ENCODE assay signal across 8 cellular contexts in the genomic region with DNA sequence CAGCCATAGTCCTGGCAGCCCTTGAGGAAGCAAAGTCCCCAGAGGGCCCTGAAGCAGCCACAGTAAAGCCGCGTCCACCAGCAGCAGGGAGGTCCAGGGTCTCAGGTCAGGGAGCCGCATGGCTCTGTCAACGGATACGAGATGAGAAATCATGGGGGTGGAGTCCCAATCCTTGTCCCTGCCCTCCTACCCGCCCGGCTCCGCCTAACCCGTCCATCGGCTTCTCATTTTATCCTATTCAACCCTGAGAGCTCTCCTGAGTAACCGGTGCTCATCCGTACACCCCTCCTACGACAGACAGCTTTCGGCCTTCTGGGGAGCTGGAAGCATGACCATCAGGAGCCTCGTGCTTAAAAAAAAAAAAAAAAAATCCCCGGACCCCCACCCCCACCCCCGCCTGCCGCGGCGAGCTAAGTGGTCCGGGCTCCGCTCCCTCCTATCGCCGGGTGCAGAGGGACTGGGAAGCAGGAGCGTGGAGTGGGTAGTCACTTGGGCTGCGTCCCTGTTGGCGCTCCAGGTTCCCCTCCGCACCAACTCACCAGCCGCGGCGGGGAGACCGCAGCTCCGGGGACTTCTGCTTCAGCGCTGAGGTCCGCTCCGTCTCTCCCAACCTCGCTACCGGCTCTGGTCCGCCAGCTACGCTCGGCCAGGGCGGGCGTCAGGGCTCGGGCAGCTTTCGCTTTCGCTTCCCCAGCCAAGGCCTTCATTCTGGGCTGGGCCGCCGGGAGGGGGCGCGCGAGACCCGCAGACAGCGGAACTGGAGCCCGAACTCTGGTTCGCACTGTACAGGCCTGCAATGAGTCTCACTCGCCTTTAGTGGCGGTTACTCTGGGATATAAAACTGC. TPM values are rescaled to one million over a fixed set of nuclear protein-coding genes. Genes with fewer than 3 reads are reported as not detected.
DNase-seq lines count a peak whose midpoint lies in the region; TF ChIP-seq lines count a peak whose summit lies in the region.

Gene TAP2 (minus strand): TSS at position 626 of the 845 bp plus-strand sequence. CDS start 506 bp downstream, at position 120.

- peaks cover 22% of the 10 kb centered on the region for H3K36me3 Mint-ChIP-seq in HFFc6 (ENCODE audit: low read depth)
- peaks cover 70% of the 10 kb centered on the region for H3K36me3 Mint-ChIP-seq in activated naive CD4-positive, alpha-beta T cell treated with anti-CD3 and anti-CD28 coated beads, Interleukin-2, amount 10 ng/mL, durations not matched to agents 7 days and 5 days

- H3K36me3 ChIP-seq in SK-N-MC (ENCODE audit: insufficient read depth, low read length): no peaks in the 10 kb centered on the region

- peak within 1 kb of the TSS; percentile 98 for H3K4me3 ChIP-seq in SK-N-MC

- DNase-seq in GM10266 (ENCODE audit: extremely low spot score): peak; percentile 88
- peak; percentile 91 for DNase-seq in HFFc6
- DNase-seq in NAMALWA (ENCODE audit: low spot score): peak; percentile 95
- DNase-seq in SK-N-MC (ENCODE audit: low read depth, low spot score): peak; percentile 22
- DNase-seq in activated naive CD4-positive, alpha-beta T cell treated with anti-CD3 and anti-CD28 coated beads, Interleukin-2, amount 10 ng/mL, durations not matched to agents 7 days and 5 days: peak; percentile 98
- peak; percentile 95 for DNase-seq in germinal center (ENCODE audit: low spot score)
- peak; percentile 95 for DNase-seq in occipital lobe (lab: John Stamatoyannopoulos, UW)

- H3K27me3 Mint-ChIP-seq in HFFc6 (ENCODE audit: insufficient read depth): peaks cover 3% of the 10 kb centered on the region; the same call in 1 of the 2 replicates
- no peaks in the 10 kb centered on the region for H3K27me3 Mint-ChIP-seq in activated naive CD4-positive, alpha-beta T cell treated with anti-CD3 and anti-CD28 coated beads, Interleukin-2, amount 10 ng/mL, durations not matched to agents 7 days and 5 days

- H3K9ac ChIP-seq in SK-N-MC (ENCODE audit: insufficient read length): peak within 1 kb of the TSS; percentile 87

- no peaks in the 10 kb centered on the region for H3K9me3 Mint-ChIP-seq in HFFc6
- H3K9me3 Mint-ChIP-seq in activated naive CD4-positive, alpha-beta T cell treated with anti-CD3 and anti-CD28 coated beads, Interleukin-2, amount 10 ng/mL, durations not matched to agents 7 days and 5 days: no peaks in the 10 kb centered on the region

- CTCF ChIA-PET in activated naive CD4-positive, alpha-beta T cell treated with anti-CD3 and anti-CD28 coated beads, Interleukin-2, amount 10 ng/mL, durations not matched to agents 7 days and 5 days (lab: Charles Lee): interaction anchor here (0.6 to 6.7 kb wide), 29 partner anchors 10 to 176 kb away, joined by 3 to 184 read pairs (median 4); partner anchors contain the start of genes BRD2, HLA-DMA, HLA-DMB and PSMB9

- TF ChIP-seq CTCF in GM10266 (IDR thresholded peaks at IDR 0.05; ENCODE audit: control insufficient read depth, insufficient read depth, low read depth, missing control alignments): peak; percentile 97
- peak; percentile 97 for TF ChIP-seq CTCF in HFFc6 (IDR thresholded peaks at IDR 0.05)

- H3K27ac ChIP-seq in SK-N-MC (peak within 1 kb of the TSS; percentile 57; the same call in 1 of the 2 replicates), temporal lobe (ENCODE audit: low read depth, low read length) (peak within 1 kb of the TSS; percentile 21)

- peak within 1 kb of the TSS; percentile 88 for H3K4me3 Mint-ChIP-seq in HFFc6
- peak within 1 kb of the TSS; percentile 85 for H3K4me3 Mint-ChIP-seq in activated naive CD4-positive, alpha-beta T cell treated with anti-CD3 and anti-CD28 coated beads, Interleukin-2, amount 10 ng/mL, durations not matched to agents 7 days and 5 days

- no peaks in the 10 kb centered on the region for H3K9me3 ChIP-seq in SK-N-MC (ENCODE audit: low read depth, low read length)

- peak within 1 kb of the TSS; percentile 85 for H3K27ac Mint-ChIP-seq in HFFc6
- H3K27ac Mint-ChIP-seq in activated naive CD4-positive, alpha-beta T cell treated with anti-CD3 and anti-CD28 coated beads, Interleukin-2, amount 10 ng/mL, durations not matched to agents 7 days and 5 days: peak within 1 kb of the TSS; percentile 100

- peaks cover 41% of the 10 kb centered on the region for H3K4me1 Mint-ChIP-seq in HFFc6 (ENCODE audit: low read depth)
- H3K4me1 Mint-ChIP-seq in activated naive CD4-positive, alpha-beta T cell treated with anti-CD3 and anti-CD28 coated beads, Interleukin-2, amount 10 ng/mL, durations not matched to agents 7 days and 5 days: peaks cover 86% of the 10 kb centered on the region

RNA-seq across cellular contexts. Expression of gene TAP2, which starts in this region (rescaled TPM):
- 10 to 100 TPM; 25.3 to 47.5 (median 39.2) TPM for total RNA-seq in HFFc6 (2021; fragmentation: NEBNext Ultra II Directional; extraction: Animal tissue kit (Norgen Biotek cat#: 25700))
- total RNA-seq in occipital lobe: 3.9 TPM
- 2.2 TPM for total RNA-seq in temporal lobe

Comparison
In these comparisons a context has a peak if more than half of its experiments do, and no peak if none do; other contexts are left out.
1. Peak in every context shown above with its lines: DNase-seq, H3K4me3 ChIP-seq and H3K27ac ChIP-seq.
2. DNase-seq: peak in every context shown above with its lines; median percentile 98 in activated naive CD4-positive, alpha-beta T cell treated with anti-CD3 and anti-CD28 coated beads, Interleukin-2, amount 10 ng/mL, durations not matched to agents 7 days and 5 days; 95 in NAMALWA; 95 in germinal center; 95 in occipital lobe; 91 in HFFc6; 88 in GM10266; 22 in SK-N-MC.